In genomic region chr1:181189691-181190361, GRCh38 we compare ENCODE assay signal across 1 cellular context.
A peak's percentile ranks its signal among the peaks of the same experiment; 100 is the strongest.
TF ChIP-seq lines count a peak whose summit lies in the region.

No MANE protein-coding gene starts in this region.

TF ChIP-seq in K562, 482 proteins besides CTCF, POLR2A, EP300 and RAD21 (continued from another document and continues in another):
- TF ChIP-seq CREM (IDR thresholded peaks at IDR 0.05; ENCODE audit: low read depth), result peak; percentile 43
- TF ChIP-seq TCF3 (CRISPR knock-in tag; IDR thresholded peaks at IDR 0.05), result no peak
- no peak for TF ChIP-seq BRF2 (IDR thresholded peaks at IDR 0.05; ENCODE audit: borderline replicate concordance, insufficient read depth, insufficient read length)
- TF ChIP-seq ELF4 (CRISPR knock-in tag; IDR thresholded peaks at IDR 0.05), result no peak
- no peak for TF ChIP-seq HNRNPL (IDR thresholded peaks at IDR 0.05; ENCODE audit: low read depth, low read length)
- TF ChIP-seq, protein P1, sequence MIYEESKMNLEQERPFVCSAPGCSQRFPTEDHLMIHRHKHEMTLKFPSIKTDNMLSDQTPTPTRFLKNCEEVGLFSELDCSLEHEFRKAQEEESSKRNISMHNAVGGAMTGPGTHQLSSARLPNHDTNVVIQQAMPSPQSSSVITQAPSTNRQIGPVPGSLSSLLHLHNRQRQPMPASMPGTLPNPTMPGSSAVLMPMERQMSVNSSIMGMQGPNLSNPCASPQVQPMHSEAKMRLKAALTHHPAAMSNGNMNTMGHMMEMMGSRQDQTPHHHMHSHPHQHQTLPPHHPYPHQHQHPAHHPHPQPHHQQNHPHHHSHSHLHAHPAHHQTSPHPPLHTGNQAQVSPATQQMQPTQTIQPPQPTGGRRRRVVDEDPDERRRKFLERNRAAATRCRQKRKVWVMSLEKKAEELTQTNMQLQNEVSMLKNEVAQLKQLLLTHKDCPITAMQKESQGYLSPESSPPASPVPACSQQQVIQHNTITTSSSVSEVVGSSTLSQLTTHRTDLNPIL (CRISPR knock-in tag; IDR thresholded peaks at IDR 0.05), result no peak
- no peak for TF ChIP-seq CSDE1 (IDR thresholded peaks at IDR 0.05)
- no peak for TF ChIP-seq SIRT6 (IDR thresholded peaks at IDR 0.05; ENCODE audit: low read depth, low read length)
- no peak for TF ChIP-seq ZNF239 (CRISPR knock-in tag; IDR thresholded peaks at IDR 0.05)
- TF ChIP-seq ZNF23 (CRISPR knock-in tag; IDR thresholded peaks at IDR 0.05), result no peak
- TF ChIP-seq, protein P2, sequence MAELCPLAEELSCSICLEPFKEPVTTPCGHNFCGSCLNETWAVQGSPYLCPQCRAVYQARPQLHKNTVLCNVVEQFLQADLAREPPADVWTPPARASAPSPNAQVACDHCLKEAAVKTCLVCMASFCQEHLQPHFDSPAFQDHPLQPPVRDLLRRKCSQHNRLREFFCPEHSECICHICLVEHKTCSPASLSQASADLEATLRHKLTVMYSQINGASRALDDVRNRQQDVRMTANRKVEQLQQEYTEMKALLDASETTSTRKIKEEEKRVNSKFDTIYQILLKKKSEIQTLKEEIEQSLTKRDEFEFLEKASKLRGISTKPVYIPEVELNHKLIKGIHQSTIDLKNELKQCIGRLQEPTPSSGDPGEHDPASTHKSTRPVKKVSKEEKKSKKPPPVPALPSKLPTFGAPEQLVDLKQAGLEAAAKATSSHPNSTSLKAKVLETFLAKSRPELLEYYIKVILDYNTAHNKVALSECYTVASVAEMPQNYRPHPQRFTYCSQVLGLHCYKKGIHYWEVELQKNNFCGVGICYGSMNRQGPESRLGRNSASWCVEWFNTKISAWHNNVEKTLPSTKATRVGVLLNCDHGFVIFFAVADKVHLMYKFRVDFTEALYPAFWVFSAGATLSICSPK (IDR thresholded peaks at IDR 0.05; ENCODE audit: borderline replicate concordance), result no peak
- peak; percentile 82; the same call in 1 of the 2 replicates for TF ChIP-seq ZBTB7A (IDR thresholded peaks at IDR 0.05; ENCODE audit: borderline replicate concordance, control insufficient read depth, low read depth, low read length)
- no peak for TF ChIP-seq ZNF830 (CRISPR knock-in tag; IDR thresholded peaks at IDR 0.05)
- no peak for TF ChIP-seq HIVEP1 (CRISPR knock-in tag; IDR thresholded peaks at IDR 0.05)
- TF ChIP-seq BCL6 (CRISPR knock-in tag; IDR thresholded peaks at IDR 0.05), result no peak
- no peak for TF ChIP-seq MYC (IDR thresholded peaks at IDR 0.05; ENCODE audit: low read depth, low read length)
- no peak for TF ChIP-seq MYC (CRISPR knock-in tag; IDR thresholded peaks at IDR 0.05; ENCODE audit: borderline replicate concordance, low read depth)
- peak; percentile 88 for TF ChIP-seq STAG1 (CRISPR knock-in tag; IDR thresholded peaks at IDR 0.05; ENCODE audit: borderline replicate concordance)
- TF ChIP-seq NR1H2 (CRISPR knock-in tag; IDR thresholded peaks at IDR 0.05), result no peak
- TF ChIP-seq, protein P3, sequence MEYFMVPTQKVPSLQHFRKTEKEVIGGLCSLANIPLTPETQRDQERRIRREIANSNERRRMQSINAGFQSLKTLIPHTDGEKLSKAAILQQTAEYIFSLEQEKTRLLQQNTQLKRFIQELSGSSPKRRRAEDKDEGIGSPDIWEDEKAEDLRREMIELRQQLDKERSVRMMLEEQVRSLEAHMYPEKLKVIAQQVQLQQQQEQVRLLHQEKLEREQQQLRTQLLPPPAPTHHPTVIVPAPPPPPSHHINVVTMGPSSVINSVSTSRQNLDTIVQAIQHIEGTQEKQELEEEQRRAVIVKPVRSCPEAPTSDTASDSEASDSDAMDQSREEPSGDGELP (CRISPR knock-in tag; IDR thresholded peaks at IDR 0.05; ENCODE audit: borderline replicate concordance), result peak; percentile 34; the same call in 1 of the 2 replicates
- TF ChIP-seq, protein P4, sequence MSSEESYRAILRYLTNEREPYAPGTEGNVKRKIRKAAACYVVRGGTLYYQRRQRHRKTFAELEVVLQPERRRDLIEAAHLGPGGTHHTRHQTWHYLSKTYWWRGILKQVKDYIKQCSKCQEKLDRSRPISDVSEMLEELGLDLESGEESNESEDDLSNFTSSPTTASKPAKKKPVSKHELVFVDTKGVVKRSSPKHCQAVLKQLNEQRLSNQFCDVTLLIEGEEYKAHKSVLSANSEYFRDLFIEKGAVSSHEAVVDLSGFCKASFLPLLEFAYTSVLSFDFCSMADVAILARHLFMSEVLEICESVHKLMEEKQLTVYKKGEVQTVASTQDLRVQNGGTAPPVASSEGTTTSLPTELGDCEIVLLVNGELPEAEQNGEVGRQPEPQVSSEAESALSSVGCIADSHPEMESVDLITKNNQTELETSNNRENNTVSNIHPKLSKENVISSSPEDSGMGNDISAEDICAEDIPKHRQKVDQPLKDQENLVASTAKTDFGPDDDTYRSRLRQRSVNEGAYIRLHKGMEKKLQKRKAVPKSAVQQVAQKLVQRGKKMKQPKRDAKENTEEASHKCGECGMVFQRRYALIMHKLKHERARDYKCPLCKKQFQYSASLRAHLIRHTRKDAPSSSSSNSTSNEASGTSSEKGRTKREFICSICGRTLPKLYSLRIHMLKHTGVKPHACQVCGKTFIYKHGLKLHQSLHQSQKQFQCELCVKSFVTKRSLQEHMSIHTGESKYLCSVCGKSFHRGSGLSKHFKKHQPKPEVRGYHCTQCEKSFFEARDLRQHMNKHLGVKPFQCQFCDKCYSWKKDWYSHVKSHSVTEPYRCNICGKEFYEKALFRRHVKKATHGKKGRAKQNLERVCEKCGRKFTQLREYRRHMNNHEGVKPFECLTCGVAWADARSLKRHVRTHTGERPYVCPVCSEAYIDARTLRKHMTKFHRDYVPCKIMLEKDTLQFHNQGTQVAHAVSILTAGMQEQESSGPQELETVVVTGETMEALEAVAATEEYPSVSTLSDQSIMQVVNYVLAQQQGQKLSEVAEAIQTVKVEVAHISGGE (CRISPR knock-in tag; IDR thresholded peaks at IDR 0.05), result no peak
- TF ChIP-seq ZC3H11A (IDR thresholded peaks at IDR 0.05; ENCODE audit: low read depth, low read length), result no peak
- TF ChIP-seq, protein P5, sequence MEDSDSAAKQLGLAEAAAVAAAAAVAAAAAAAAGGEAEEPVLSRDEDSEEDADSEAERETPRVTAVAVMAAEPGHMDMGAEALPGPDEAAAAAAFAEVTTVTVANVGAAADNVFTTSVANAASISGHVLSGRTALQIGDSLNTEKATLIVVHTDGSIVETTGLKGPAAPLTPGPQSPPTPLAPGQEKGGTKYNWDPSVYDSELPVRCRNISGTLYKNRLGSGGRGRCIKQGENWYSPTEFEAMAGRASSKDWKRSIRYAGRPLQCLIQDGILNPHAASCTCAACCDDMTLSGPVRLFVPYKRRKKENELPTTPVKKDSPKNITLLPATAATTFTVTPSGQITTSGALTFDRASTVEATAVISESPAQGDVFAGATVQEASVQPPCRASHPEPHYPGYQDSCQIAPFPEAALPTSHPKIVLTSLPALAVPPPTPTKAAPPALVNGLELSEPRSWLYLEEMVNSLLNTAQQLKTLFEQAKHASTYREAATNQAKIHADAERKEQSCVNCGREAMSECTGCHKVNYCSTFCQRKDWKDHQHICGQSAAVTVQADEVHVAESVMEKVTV (CRISPR knock-in tag; IDR thresholded peaks at IDR 0.05), result peak; percentile 75
- TF ChIP-seq BRD4 (IDR thresholded peaks at IDR 0.05), result no peak
- TF ChIP-seq ZNF212 (CRISPR knock-in tag; IDR thresholded peaks at IDR 0.05), result no peak
- no peak for TF ChIP-seq C11orf30 (IDR thresholded peaks at IDR 0.05; ENCODE audit: low read depth)
- TF ChIP-seq, protein P6, sequence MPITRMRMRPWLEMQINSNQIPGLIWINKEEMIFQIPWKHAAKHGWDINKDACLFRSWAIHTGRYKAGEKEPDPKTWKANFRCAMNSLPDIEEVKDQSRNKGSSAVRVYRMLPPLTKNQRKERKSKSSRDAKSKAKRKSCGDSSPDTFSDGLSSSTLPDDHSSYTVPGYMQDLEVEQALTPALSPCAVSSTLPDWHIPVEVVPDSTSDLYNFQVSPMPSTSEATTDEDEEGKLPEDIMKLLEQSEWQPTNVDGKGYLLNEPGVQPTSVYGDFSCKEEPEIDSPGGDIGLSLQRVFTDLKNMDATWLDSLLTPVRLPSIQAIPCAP (CRISPR knock-in tag; IDR thresholded peaks at IDR 0.05; ENCODE audit: borderline replicate concordance), result no peak
- TF ChIP-seq SIN3B (IDR thresholded peaks at IDR 0.05; ENCODE audit: low read depth), result no peak; the same call in 1 of the 2 replicates
- no peak for TF ChIP-seq FOXA3 (CRISPR knock-in tag; conservative IDR thresholded peaks at IDR 0.05 in 1 of 2, IDR thresholded peaks at IDR 0.05 in 1 of 2)
- no peak for TF ChIP-seq ATF1 (CRISPR knock-in tag; IDR thresholded peaks at IDR 0.05)
- no peak for TF ChIP-seq ATF1 (tag; IDR thresholded peaks at IDR 0.05)
- no peak for TF ChIP-seq TAF15 (IDR thresholded peaks at IDR 0.05; ENCODE audit: low read depth, low read length)
- TF ChIP-seq RFX1 (IDR thresholded peaks at IDR 0.05), result no peak
- TF ChIP-seq, protein P7, sequence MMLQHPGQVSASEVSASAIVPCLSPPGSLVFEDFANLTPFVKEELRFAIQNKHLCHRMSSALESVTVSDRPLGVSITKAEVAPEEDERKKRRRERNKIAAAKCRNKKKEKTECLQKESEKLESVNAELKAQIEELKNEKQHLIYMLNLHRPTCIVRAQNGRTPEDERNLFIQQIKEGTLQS (IDR thresholded peaks at IDR 0.05), result no peak
- TF ChIP-seq, protein P7 (CRISPR knock-in tag; conservative IDR thresholded peaks at IDR 0.05), result no peak
- no peak for TF ChIP-seq ZNF184 (CRISPR knock-in tag; IDR thresholded peaks at IDR 0.05)
- TF ChIP-seq ZFP1 (CRISPR knock-in tag; IDR thresholded peaks at IDR 0.05), result no peak
- TF ChIP-seq ZNF584 (CRISPR knock-in tag; IDR thresholded peaks at IDR 0.05; ENCODE audit: low read depth), result no peak
- no peak for TF ChIP-seq ARHGAP35 (IDR thresholded peaks at IDR 0.05; ENCODE audit: partially characterized antibody)
- TF ChIP-seq E4F1 (CRISPR knock-in tag; IDR thresholded peaks at IDR 0.05; ENCODE audit: borderline replicate concordance), result no peak
- TF ChIP-seq ZNF644 (tag; IDR thresholded peaks at IDR 0.05; ENCODE audit: low read depth), result no peak
- TF ChIP-seq CBX8 (IDR thresholded peaks at IDR 0.05; ENCODE audit: borderline replicate concordance, extremely low read depth, low read depth, low read length, poor library complexity, severe bottlenecking), result no peak
- no peak for TF ChIP-seq CREB3L1 (IDR thresholded peaks at IDR 0.05; ENCODE audit: borderline replicate concordance, low read depth)
- no peak for TF ChIP-seq FOXJ3 (CRISPR knock-in tag; IDR thresholded peaks at IDR 0.05)
- TF ChIP-seq ZNF511 (CRISPR knock-in tag; IDR thresholded peaks at IDR 0.05), result no peak
- no peak for TF ChIP-seq SRF (CRISPR knock-in tag; IDR thresholded peaks at IDR 0.05)
